In genomic region chr14:71753126-71753830, GRCh38 we compare ENCODE assay signal across 8 cellular contexts.
DNase-seq lines count a peak whose midpoint lies in the region; ATAC-seq and TF ChIP-seq lines count a peak whose summit lies in the region.

No MANE protein-coding gene starts in this region.

- H3K27me3 Mint-ChIP-seq in activated CD4-positive, alpha-beta memory T cell treated with anti-CD3 and anti-CD28 coated beads for 36 hours = peaks cover 3% of the 10 kb centered on the region

- ATAC-seq in HG03175 (IDR thresholded peaks at IDR 0.05; ENCODE audit: unreplicated experiment) = peak; percentile 50
- peak; percentile 84 to 91 for ATAC-seq in lower lobe of right lung
- ATAC-seq in HG02763 (IDR thresholded peaks at IDR 0.05; ENCODE audit: unreplicated experiment) = no peak

- no peaks in the 10 kb centered on the region for H3K4me1 Mint-ChIP-seq in activated CD4-positive, alpha-beta memory T cell treated with anti-CD3 and anti-CD28 coated beads for 36 hours (ENCODE audit: low read depth)

- POLR2A ChIA-PET in activated CD4-positive, alpha-beta memory T cell treated with anti-CD3 and anti-CD28 coated beads for 36 hours (lab: Charles Lee) = no interaction called here

- H3K27me3 ChIP-seq in dorsolateral prefrontal cortex (no peaks in the 10 kb centered on the region), lower lobe of right lung (ENCODE audit: low read depth) (no peaks in the 10 kb centered on the region)

- CTCF ChIA-PET in activated CD4-positive, alpha-beta memory T cell treated with anti-CD3 and anti-CD28 coated beads for 36 hours (lab: Charles Lee) = interaction anchor here (0.6 to 8.9 kb wide), 37 partner anchors 12 to 705 kb away, joined by 3 to 132 read pairs (median 4); no protein-coding TSS in a partner anchor

- H3K4me3 Mint-ChIP-seq in activated CD4-positive, alpha-beta memory T cell treated with anti-CD3 and anti-CD28 coated beads for 36 hours = no peak overlapping the region

- H3K27ac ChIP-seq in dorsolateral prefrontal cortex (peak overlapping the region in 1 of 59 donors; percentile 10), lower lobe of right lung (no peak overlapping the region)

- no peaks in the 10 kb centered on the region for H3K36me3 ChIP-seq in lower lobe of right lung

- H3K9me3 ChIP-seq in lower lobe of right lung = peaks cover 2% of the 10 kb centered on the region

- intact Hi-C loops in activated CD4-positive, alpha-beta memory T cell treated with anti-CD3 and anti-CD28 coated beads for 36 hours (cut with micrococcal nuclease) = loop anchor here (1.0 to 5.0 kb wide), 2 partner anchors 431 to 614 kb away; partner anchors contain the start of gene SIPA1L1
- intact Hi-C loops in dorsolateral prefrontal cortex (cut with DNase I) = loop anchor here (1.0 to 5.0 kb wide), 2 partner anchors 431 to 615 kb away; partner anchors contain the start of gene SIPA1L1 (in 2 of the 2)
- intact Hi-C loops in lower lobe of right lung (cut with DNase I) = loop anchor here (10.0 kb wide), 1 partner anchor 618 kb away; no protein-coding TSS in a partner anchor

- DNase-seq in C1 segment of cervical spinal cord (lab: John Stamatoyannopoulos, UW) = peak in 13 of 14 donors; percentile 11 to 75 (median 61)
- peak; percentile 97 for DNase-seq in NCI-H69 (lab: John Stamatoyannopoulos, UW)
- DNase-seq in activated CD4-positive, alpha-beta memory T cell treated with anti-CD3 and anti-CD28 coated beads for 36 hours = peak; percentile 79
- DNase-seq in dorsolateral prefrontal cortex = peak; percentile 78 to 89 (median 84)
- DNase-seq in lower lobe of right lung = peak; percentile 89
- DNase-seq in stimulated activated CD4-positive, alpha-beta T cell treated with anti-CD3 and anti-CD28 coated beads, TNF-alpha, amount 100 ng/mL, for 24 hours (ENCODE audit: low read depth in 3 of 3) = peak; percentile 50 to 61 (median 53)

- H3K4me1 ChIP-seq in lower lobe of right lung = peaks cover 10% of the 10 kb centered on the region

- peak overlapping the region in 47 of 59 donors; percentile 3 to 64 (median 36) for H3K4me3 ChIP-seq in dorsolateral prefrontal cortex
- no peak overlapping the region for H3K4me3 ChIP-seq in lower lobe of right lung

- no peak overlapping the region for H3K27ac Mint-ChIP-seq in activated CD4-positive, alpha-beta memory T cell treated with anti-CD3 and anti-CD28 coated beads for 36 hours

- H3K36me3 Mint-ChIP-seq in activated CD4-positive, alpha-beta memory T cell treated with anti-CD3 and anti-CD28 coated beads for 36 hours = peaks cover 7% of the 10 kb centered on the region

- TF ChIP-seq CTCF in dorsolateral prefrontal cortex (IDR thresholded peaks at IDR 0.05 in 54 of 56, conservative IDR thresholded peaks at IDR 0.05 in 2 of 56; ENCODE audit: low read depth in 1 of 56, partially characterized antibody in 56 of 56) = peak; percentile 72 to 99 (median 97)
- TF ChIP-seq CTCF in lower lobe of right lung (IDR thresholded peaks at IDR 0.05) = peak; percentile 94

- peaks cover 9% of the 10 kb centered on the region for H3K9me3 Mint-ChIP-seq in activated CD4-positive, alpha-beta memory T cell treated with anti-CD3 and anti-CD28 coated beads for 36 hours
